Comparison of ENCODE assay signal across 18 cellular contexts in genomic region chr1:81681104-81681503, GRCh38.
A peak's percentile ranks its signal among the peaks of the same experiment; 100 is the strongest.
DNase-seq lines count a peak whose midpoint lies in the region; ATAC-seq and TF ChIP-seq lines count a peak whose summit lies in the region.
"Had no signal": no experiment of that assay in that cellular context is flagged by ENCODE, and none has a peak within 500 bp of the region (broad histone marks: within the 10 kb centered on the region; RNA-seq: fewer than 3 reads in every experiment).

No MANE protein-coding gene starts in this region.

- in situ Hi-C loops in Panc1 (cut with HindIII; ENCODE audit: low pct_unique_long_range_greater_than_20kb, low sequenced_read_pairs), result no loop called here

- H3K4me1 Mint-ChIP-seq in MCF 10A (ENCODE audit: insufficient read depth, unreplicated experiment), result peaks cover 16% of the 10 kb centered on the region
- peaks cover 45% of the 10 kb centered on the region for H3K4me1 Mint-ChIP-seq in type B pancreatic cell (ENCODE audit: unreplicated experiment)
- H3K4me1 Mint-ChIP-seq: activated T-helper 17 cell treated with anti-CD3 and anti-CD28 coated beads, Interleukin-2, amount 50 U/mL, for 72 hours had no signal

- H4K20me1 ChIP-seq in hepatocyte (ENCODE audit: insufficient read depth, poor library complexity, severe bottlenecking), result no peaks in the 10 kb centered on the region

- H3K27me3 ChIP-seq in breast epithelium (no peaks in the 10 kb centered on the region), Panc1 (ENCODE audit: control insufficient read depth, insufficient read depth, low read length) (no peaks in the 10 kb centered on the region), hepatocyte (no peaks in the 10 kb centered on the region)
- H3K27me3 ChIP-seq: colonic mucosa, SJSA1, testis had no signal

- no peak overlapping the region for H3K27ac ChIP-seq in breast epithelium
- H3K27ac ChIP-seq in Panc1 (ENCODE audit: low read length), result peak overlapping the region; percentile 81
- no peak overlapping the region for H3K27ac ChIP-seq in hepatocyte
- H3K27ac ChIP-seq: colonic mucosa, testis had no signal

- no peaks in the 10 kb centered on the region for H3K79me2 ChIP-seq in hepatocyte

- ATAC-seq in Panc1 (peak; percentile 22; the same call in 1 of the 2 replicates), HG03097 (IDR thresholded peaks at IDR 0.05; ENCODE audit: low FRiP score, unreplicated experiment) (no peak)
- ATAC-seq: activated T-helper 17 cell treated with anti-CD3 and anti-CD28 coated beads, Interleukin-2, amount 50 U/mL, for 72 hours had no signal

- TF ChIP-seq CTCF in MCF 10A (IDR thresholded peaks at IDR 0.05; ENCODE audit: unreplicated experiment), result no peak
- TF ChIP-seq CTCF in breast epithelium (IDR thresholded peaks at IDR 0.05), result no peak
- no peak for TF ChIP-seq CTCF in Panc1 (IDR thresholded peaks at IDR 0.05)
- TF ChIP-seq CTCF in hepatocyte (IDR thresholded peaks at IDR 0.05; ENCODE audit: poor library complexity), result no peak
- TF ChIP-seq CTCF in type B pancreatic cell (conservative IDR thresholded peaks at IDR 0.05), result no peak

- no peak overlapping the region for H3K4me3 ChIP-seq in breast epithelium
- no peak overlapping the region for H3K4me3 ChIP-seq in Panc1 (ENCODE audit: low read depth in 2 of 2, low read length in 2 of 2)
- no peak overlapping the region for H3K4me3 ChIP-seq in hepatocyte
- H3K4me3 ChIP-seq: colonic mucosa, SJSA1, testis had no signal

- WGBS in hepatocyte (ENCODE audit: low lambda C conversion rate, missing lambda C conversion rate), result 25% methylated on average over 2 of the region's 2 CpGs

- no peaks in the 10 kb centered on the region for H3K4me1 ChIP-seq in breast epithelium
- H3K4me1 ChIP-seq in Panc1 (ENCODE audit: control insufficient read depth, insufficient read depth, low read length), result peaks cover 20% of the 10 kb centered on the region
- H3K4me1 ChIP-seq in hepatocyte (ENCODE audit: insufficient read depth), result peaks cover 27% of the 10 kb centered on the region
- H3K4me1 ChIP-seq: colonic mucosa had no signal

- H3K9me3 ChIP-seq in breast epithelium (no peaks in the 10 kb centered on the region), Panc1 (ENCODE audit: control insufficient read depth, insufficient read depth, low read depth, low read length) (no peaks in the 10 kb centered on the region), hepatocyte (ENCODE audit: low read depth) (no peaks in the 10 kb centered on the region)
- H3K9me3 ChIP-seq: colonic mucosa, SJSA1, testis had no signal

- CTCF ChIA-PET in MCF 10A (lab: Yijun Ruan, JAX) (interaction anchor here (0.6 to 1.8 kb wide), 2 partner anchors 9 to 71 kb away, joined by 4 read pairs; no protein-coding TSS in a partner anchor), Panc1 (lab: Charles Lee) (no interaction called here)

- TF ChIP-seq POLR2A in breast epithelium (IDR thresholded peaks at IDR 0.05), result no peak

- no peaks in the 10 kb centered on the region for H3K9me2 ChIP-seq in hepatocyte (replicated peaks; ENCODE audit: insufficient read depth)

- POLR2A ChIA-PET in MCF 10A (lab: Yijun Ruan, JAX) (interaction anchor here (1.3 to 2.2 kb wide), 2 partner anchors 22 to 34 kb away, joined by 4 to 6 read pairs; no protein-coding TSS in a partner anchor), Panc1 (lab: Charles Lee) (no interaction called here)

- H2AFZ ChIP-seq in hepatocyte, result no peak overlapping the region

- DNase-seq in MCF 10A (ENCODE audit: unreplicated experiment) (no peak), breast epithelium (ENCODE audit: low spot score in 2 of 2) (no peak), Panc1 (ENCODE audit: low read depth, low spot score) (no peak), hepatocyte (ENCODE audit: low spot score) (no peak), type B pancreatic cell (ENCODE audit: extremely low spot score, unreplicated experiment) (no peak), kidney tubule cell (ENCODE audit: low spot score) (no peak), NCI-H1930 (lab: John Stamatoyannopoulos, UW) (no peak)
- DNase-seq: aorta; colonic mucosa; GOT3; NCI-H1092 treated with DMSO at 0.1 percent for 48 hours; retina; stimulated activated CD4-positive, alpha-beta T cell treated with anti-CD3 and anti-CD28 coated beads, Interleukin-1b, Interleukin-23, amount 100 ng/mL, for 48 hours; testis had no signal

- H3K27ac Mint-ChIP-seq in MCF 10A (ENCODE audit: low read depth, unreplicated experiment) (peak overlapping the region; percentile 82), type B pancreatic cell (peak overlapping the region; percentile 86)
- H3K27ac Mint-ChIP-seq: activated T-helper 17 cell treated with anti-CD3 and anti-CD28 coated beads, Interleukin-2, amount 50 U/mL, for 72 hours; IgD-negative memory B cell had no signal

- H3K9me3 Mint-ChIP-seq in MCF 10A (ENCODE audit: unreplicated experiment) (no peaks in the 10 kb centered on the region), type B pancreatic cell (peaks cover 17% of the 10 kb centered on the region)
- H3K9me3 Mint-ChIP-seq: IgD-negative memory B cell had no signal

- H3K27me3 Mint-ChIP-seq in MCF 10A (ENCODE audit: insufficient read depth, unreplicated experiment) (no peaks in the 10 kb centered on the region), type B pancreatic cell (no peaks in the 10 kb centered on the region)
- H3K27me3 Mint-ChIP-seq: activated T-helper 17 cell treated with anti-CD3 and anti-CD28 coated beads, Interleukin-2, amount 50 U/mL, for 72 hours; IgD-negative memory B cell had no signal

- intact Hi-C loops in MCF 10A (cut with micrococcal nuclease), result no loop called here
- intact Hi-C loops in breast epithelium (cut with DNase I; ENCODE audit: low total_unique reads), result no loop called here
- intact Hi-C loops in Panc1 (cut with micrococcal nuclease; ENCODE audit: unreplicated experiment), result no loop called here

- no TSS peak for BruUV-seq in MCF 10A (replicated peaks; lab: Mats Ljungman, UMichigan)
- BruUV-seq in Panc1 (replicated peaks; lab: Mats Ljungman, UMichigan), result no TSS peak

- H3K4me3 Mint-ChIP-seq in MCF 10A (ENCODE audit: unreplicated experiment), result no peak overlapping the region
- H3K4me3 Mint-ChIP-seq in type B pancreatic cell, result peak overlapping the region; percentile 50
- H3K4me3 Mint-ChIP-seq: activated T-helper 17 cell treated with anti-CD3 and anti-CD28 coated beads, Interleukin-2, amount 50 U/mL, for 72 hours; IgD-negative memory B cell had no signal

- H3K36me3 ChIP-seq in breast epithelium (no peaks in the 10 kb centered on the region), Panc1 (ENCODE audit: control insufficient read depth, insufficient read depth, low read length) (no peaks in the 10 kb centered on the region), hepatocyte (replicated peaks; ENCODE audit: insufficient read depth, low read depth) (no peaks in the 10 kb centered on the region)
- H3K36me3 ChIP-seq: colonic mucosa, SJSA1 had no signal

- no peaks in the 10 kb centered on the region for H3K36me3 Mint-ChIP-seq in MCF 10A (ENCODE audit: insufficient read depth, unreplicated experiment)
- peaks cover 11% of the 10 kb centered on the region for H3K36me3 Mint-ChIP-seq in type B pancreatic cell
- H3K36me3 Mint-ChIP-seq: IgD-negative memory B cell had no signal

- H3K4me2 ChIP-seq in hepatocyte, result peak overlapping the region; percentile 51
